Comparison of ENCODE assay signal across 11 cellular contexts in genomic region chr5:174668349-174668748, GRCh38. TPM values are rescaled to one million over a fixed set of nuclear protein-coding genes. Genes with fewer than 3 reads are reported as not detected.
"Had no signal": no experiment of that assay in that cellular context is flagged by ENCODE, and none has a peak within 500 bp of the region (broad histone marks: within the 10 kb centered on the region; RNA-seq: fewer than 3 reads in every experiment).

No MANE protein-coding gene starts in this region.

- ATAC-seq: HepG2, K562 had no signal

- H3K4me2 ChIP-seq: KMS-11 had no signal

- DNase-seq: IMR-90, Karpas-422, Kasumi-1, KBM-7, KG1 had no signal

- H3K4me1 Mint-ChIP-seq: IgD-negative memory B cell had no signal

- H3K4me3 ChIP-seq: K562 had no signal

- H3K27me3 Mint-ChIP-seq: IgD-negative memory B cell had no signal

- H3K9ac ChIP-seq: KMS-11 had no signal

- H3K4me3 Mint-ChIP-seq: IgD-negative memory B cell had no signal

- FAIRE-seq: HepG2, HTR-8/SVneo, K562 had no signal

- H3K27ac ChIP-seq: HL-60, KMS-11 had no signal

RNA-seq across cellular contexts. Expression of gene MSX2, which starts 56.0 kb away (rescaled TPM):
- total RNA-seq: HepG2, K562 had no signal
- polyA plus RNA-seq: HepG2, IgD-negative memory B cell, K562 had no signal
